ENCODE assay signal across 33 cellular contexts in the genomic region with DNA sequence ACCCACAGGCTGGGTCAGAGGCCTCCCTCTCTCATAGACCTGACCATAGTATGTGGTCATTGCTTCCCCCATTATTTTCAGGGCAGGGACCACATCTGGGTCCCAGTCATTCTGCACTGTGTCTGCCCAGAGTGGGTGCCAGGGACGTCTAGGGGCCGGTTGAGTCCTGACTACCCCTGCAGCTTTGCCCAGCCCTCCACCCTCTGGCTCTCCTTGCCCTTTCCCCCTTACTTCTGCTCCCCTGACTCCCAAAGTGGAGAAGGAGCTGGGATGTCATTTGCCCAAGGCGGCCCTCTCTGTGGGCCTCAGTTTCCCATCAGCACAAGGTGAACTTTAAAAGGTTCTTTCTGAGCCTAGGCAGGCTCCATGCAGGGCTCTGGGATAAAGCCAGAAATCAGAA. TPM values are rescaled to one million over a fixed set of nuclear protein-coding genes. Genes with fewer than 3 reads are reported as not detected.
DNase-seq lines count a peak whose midpoint lies in the region; ATAC-seq, FAIRE-seq and TF ChIP-seq lines count a peak whose summit lies in the region.
"Had no signal": no experiment of that assay in that cellular context is flagged by ENCODE, and none has a peak within 500 bp of the region (broad histone marks: within the 10 kb centered on the region; RNA-seq: fewer than 3 reads in every experiment).

No MANE protein-coding gene starts in this region.

- H3K9me2 ChIP-seq in PC-3 (replicated peaks; ENCODE audit: low read length): no peaks in the 10 kb centered on the region

- H2AK5ac ChIP-seq in H1 (ENCODE audit: low read depth, low read length): no peak overlapping the region

- no peak for FAIRE-seq in H1 (lab: Jason Lieb, UNC)
- FAIRE-seq: A549, endothelial cell of umbilical vein, GM18507, TTC549 had no signal

- no peak overlapping the region for H2BK12ac ChIP-seq in H1 (ENCODE audit: low read depth, low read length)

- H3K56ac ChIP-seq in H1 (replicated peaks; ENCODE audit: insufficient read length, low read depth, low read length): no peak overlapping the region

- H3K79me2 ChIP-seq in PC-3 (ENCODE audit: low read length) (peaks cover 6% of the 10 kb centered on the region), H1 (ENCODE audit: control insufficient read depth in 1 of 2, insufficient read depth in 2 of 2, low read length in 2 of 2) (no peaks in the 10 kb centered on the region)

- H3K9ac ChIP-seq in PC-3 (ENCODE audit: low read length) (no peak overlapping the region), H1 (replicated peaks in 1 of 4; ENCODE audit: extremely low read depth in 1 of 4, low read depth in 3 of 4, low read length in 3 of 4) (no peak overlapping the region)

- no TSS peak for BruUV-seq in PC-3 (replicated peaks; lab: Mats Ljungman, UMichigan)

- 0 out of 2 replicates have a peak overlapping the region, but pooled peaks have one; percentile 7 for H4K8ac ChIP-seq in H1 (ENCODE audit: extremely low read depth, insufficient read depth, low read length)

- intact Hi-C loops in PC-3 (cut with micrococcal nuclease): no loop called here
- intact Hi-C loops in posterior vena cava (cut with DNase I): no loop called here

- H4K91ac ChIP-seq in H1 (replicated peaks; ENCODE audit: insufficient read length, low read length): no peak overlapping the region

- peaks cover 46% of the 10 kb centered on the region for H3K4me1 ChIP-seq in PC-3 (ENCODE audit: insufficient read depth, low read length)
- peaks cover 0 to 5% (median under 1%) of the 10 kb centered on the region in 4 experiments; a peak in 3 of 7 replicates for H3K4me1 ChIP-seq in H1 (replicated peaks in 1 of 4; ENCODE audit: control insufficient read depth in 3 of 4, insufficient read depth in 4 of 4, low read length in 3 of 4)

- H3K9me3 ChIP-seq in PC-3 (ENCODE audit: low read length) (no peaks in the 10 kb centered on the region), H1 (ENCODE audit: insufficient read depth in 2 of 2, low read depth in 1 of 2, low read length in 1 of 2) (no peaks in the 10 kb centered on the region)
- H3K9me3 ChIP-seq: A549, body of pancreas, ovary, stomach, tibial artery had no signal

- no peak overlapping the region for H2BK5ac ChIP-seq in H1 (ENCODE audit: low read depth, low read length)

- no peak overlapping the region for H2BK120ac ChIP-seq in H1 (replicated peaks; ENCODE audit: low read depth, low read length)

- no peak overlapping the region for H3K4me2 ChIP-seq in PC-3 (ENCODE audit: low read length)
- no peak overlapping the region for H3K4me2 ChIP-seq in H1 (ENCODE audit: insufficient read depth in 1 of 2, low read depth in 2 of 2, low read length in 2 of 2)
- H3K4me2 ChIP-seq: A549, smooth muscle cell had no signal

- H3K4ac ChIP-seq in H1 (replicated peaks; ENCODE audit: insufficient read length, low read depth, low read length): no peak overlapping the region

- POLR2A ChIA-PET in PC-3 (lab: Charles Lee; ENCODE audit: unreplicated experiment) (no interaction called here), H1 (lab: Charles Lee; ENCODE audit: partially characterized antibody) (no interaction called here)

- no peak overlapping the region for H4K5ac ChIP-seq in H1 (ENCODE audit: insufficient read length, low read depth, low read length)

- H3F3A ChIP-seq in PC-3 (ENCODE audit: low read length, unreplicated experiment): no peaks in the 10 kb centered on the region

- CTCF ChIA-PET in PC-3 (lab: Charles Lee): no interaction called here
- CTCF ChIA-PET in H1 (lab: Charles Lee; ENCODE audit: partially characterized antibody): interaction anchor here (1.0 to 5.4 kb wide), 4 partner anchors 13 to 133 kb away, joined by 3 to 80 read pairs (median 5); no protein-coding TSS in a partner anchor

- TF ChIP-seq CTCF in PC-3 (conservative IDR thresholded peaks at IDR 0.05; ENCODE audit: low read depth, low read length) (no peak), H1 (IDR thresholded peaks at IDR 0.05; ENCODE audit: control extremely low read depth in 1 of 3, insufficient read depth in 1 of 3, low read depth in 1 of 3, low read length in 3 of 3) (no peak)

- ATAC-seq in PC-3 (no peak), GM19397 (IDR thresholded peaks at IDR 0.05; ENCODE audit: unreplicated experiment) (no peak)
- ATAC-seq: A549; body of pancreas; CD8-positive, alpha-beta T cell had no signal

- H3K27me3 ChIP-seq in PC-3 (ENCODE audit: low read length) (no peaks in the 10 kb centered on the region), H1 (replicated peaks in 1 of 4; ENCODE audit: control insufficient read depth in 3 of 4, extremely low read depth in 1 of 4, insufficient read depth in 3 of 4, low read length in 3 of 4) (peaks cover 2 to 15% (median 11%) of the 10 kb centered on the region in 4 experiments; a peak in 6 of 7 replicates)
- H3K27me3 ChIP-seq: body of pancreas, ovary had no signal

- H2BK15ac ChIP-seq in H1 (ENCODE audit: low read length): no peak overlapping the region

- 83% methylated on average over 3 of the region's 3 CpGs; no CpG with 5 or more reads in 1 of the 2 experiments for WGBS in H1 (ENCODE audit: extremely low coverage in 1 of 2, insufficient coverage in 1 of 2, insufficient read length in 1 of 2, insufficient replicate concordance in 2 of 2, low coverage in 1 of 2, low lambda C conversion rate in 2 of 2, missing lambda C conversion rate in 1 of 2), 2 experiments

- no peak overlapping the region for H3K23ac ChIP-seq in H1 (ENCODE audit: insufficient read length)

- DNase-seq in activated T-cell treated with anti-CD3 and anti-CD28 coated beads, Interleukin-2, amount 50 U/mL, for 48 hours: peak; percentile 10 to 11
- DNase-seq in activated T-cell treated with anti-CD3 and anti-CD28 coated beads for 4 hours (no peak), PC-3 (no peak), H1 (ENCODE audit: low read depth in 1 of 2, low spot score in 2 of 2) (no peak), posterior vena cava (ENCODE audit: low spot score) (peak; percentile 20), Ammon's horn (ENCODE audit: low spot score) (no peak), superior temporal gyrus (ENCODE audit: extremely low spot score) (no peak)
- DNase-seq: activated CD4-positive, CD25-positive, alpha-beta regulatory T cell; activated naive CD4-positive, alpha-beta T cell; AML-193; cerebellar nuclear complex; dorsolateral prefrontal cortex; Karpas-422; mammary epithelial cell; NCI-H2029; NCI-H526; OCI-M1; retina had no signal

- no peak overlapping the region for H2BK20ac ChIP-seq in H1 (ENCODE audit: low read length)

- H3K18ac ChIP-seq in H1 (ENCODE audit: extremely low read depth, low read length): no peak overlapping the region

- no peak for TF ChIP-seq POLR2A in H1 (IDR thresholded peaks at IDR 0.05; ENCODE audit: control extremely low read depth in 1 of 2, low read depth in 2 of 2, low read length in 2 of 2)

- peaks cover 3% of the 10 kb centered on the region; the same call in 1 of the 2 replicates for H3K23me2 ChIP-seq in H1 (ENCODE audit: low read depth, low read length)

- H4K20me1 ChIP-seq in PC-3 (ENCODE audit: low read length) (no peaks in the 10 kb centered on the region), H1 (replicated peaks in 1 of 2; ENCODE audit: control insufficient read depth in 1 of 2, insufficient read depth in 2 of 2, low read length in 2 of 2) (no peaks in the 10 kb centered on the region)

- H3K36me3 ChIP-seq in PC-3 (ENCODE audit: low read depth, low read length): no peaks in the 10 kb centered on the region
- no peaks in the 10 kb centered on the region for H3K36me3 ChIP-seq in H1 (ENCODE audit: control insufficient read depth in 2 of 4, insufficient read depth in 4 of 4, low read length in 3 of 4)
- H3K36me3 ChIP-seq: ovary, stomach, tibial artery had no signal

- H3K14ac ChIP-seq in H1 (ENCODE audit: insufficient read length): no peak overlapping the region

- H3K79me1 ChIP-seq in H1 (ENCODE audit: low read depth, low read length): no peaks in the 10 kb centered on the region

- peak overlapping the region; percentile 75 for H3K27ac ChIP-seq in PC-3 (ENCODE audit: low read length)
- no peak overlapping the region for H3K27ac ChIP-seq in H1 (ENCODE audit: low read depth, low read length)
- H3K27ac ChIP-seq: A549, dorsolateral prefrontal cortex, ovary, SK-N-MC, tibial artery had no signal

- H2AFZ ChIP-seq in PC-3 (ENCODE audit: low read length) (no peak overlapping the region), H1 (ENCODE audit: low read length) (no peak overlapping the region)

- TF ChIP-seq EP300 in H1 (IDR thresholded peaks at IDR 0.05; ENCODE audit: borderline replicate concordance in 1 of 2, low read depth in 2 of 2, low read length in 2 of 2): no peak

- H3K4me3 ChIP-seq in PC-3 (ENCODE audit: low read length): no peak overlapping the region
- H3K4me3 ChIP-seq in H1 (ENCODE audit: extremely low read depth in 1 of 4, insufficient read depth in 2 of 4, low read depth in 3 of 4, low read length in 4 of 4): no peak overlapping the region
- H3K4me3 ChIP-seq: A549, body of pancreas, ovary, SK-N-MC, smooth muscle cell, stomach, tibial artery had no signal

- no peak for TF ChIP-seq RAD21 in H1 (IDR thresholded peaks at IDR 0.05 in 1 of 2, conservative IDR thresholded peaks at IDR 0.05 in 1 of 2; ENCODE audit: low read depth in 2 of 2, low read length in 2 of 2)

RNA-seq across cellular contexts. Expression of a gene that starts 4.3 kb away (rescaled TPM):
- 21.8 and 31.3 TPM in 2 replicates for total RNA-seq in PC-3 (2014; rRNA removed)
- 1.1 and 1.6 TPM in 2 replicates for total RNA-seq in H1 (2021; fragmentation: NEBNext Ultra II Directional; extraction: Animal tissue kit (Norgen Biotek cat#: 25700))
- polyA plus RNA-seq in H1 (2011; rRNA removed): 1.00 and 1.7 TPM in 2 replicates
- 1.4 TPM for polyA plus RNA-seq in H1 (2011; cell fraction: cytosol; rRNA removed)
- polyA plus RNA-seq in H1 (2011; cell fraction: nucleus; rRNA removed): 2.3 TPM
- polyA plus RNA-seq in H1 (2012, experiment 1 of 2): 0.83 to 0.94 TPM (median 0.94 TPM) in 4 replicates
- 0.43 TPM for polyA plus RNA-seq in H1 (2012, experiment 2 of 2)
- 0.83 TPM for polyA plus RNA-seq in H1 (2013, experiment 1 of 2)
- 0.70 TPM for polyA plus RNA-seq in H1 (2013, experiment 2 of 2)
- 0.49 and 0.79 TPM in 2 replicates for polyA minus RNA-seq in H1 (2011; rRNA and poly(A)+ RNA removed)
- 0.66 TPM for polyA minus RNA-seq in H1 (2011; cell fraction: cytosol; rRNA and poly(A)+ RNA removed)
- polyA minus RNA-seq in H1 (2011; cell fraction: nucleus; rRNA and poly(A)+ RNA removed): 0.80 TPM
- total RNA-seq in posterior vena cava: under 1 TPM in 1 of 2 donors, not detected in 1; 0.05 TPM
- total RNA-seq: Daoy, endothelial cell of umbilical vein, glomerular endothelial cell, neural crest cell had no signal
- polyA plus RNA-seq: A549, endothelial cell of umbilical vein had no signal

RNA-seq across cellular contexts. Expression of a gene that starts 41.1 kb away (rescaled TPM):
- 3.5 and 5.0 TPM in 2 replicates for total RNA-seq in PC-3 (2014; rRNA removed)
- 10.0 and 10.4 TPM in 2 replicates for total RNA-seq in H1 (2021; fragmentation: NEBNext Ultra II Directional; extraction: Animal tissue kit (Norgen Biotek cat#: 25700))
- 8.9 and 11.8 TPM in 2 replicates for polyA plus RNA-seq in H1 (2011; rRNA removed)
- 8.8 TPM for polyA plus RNA-seq in H1 (2011; cell fraction: cytosol; rRNA removed)
- 7.3 TPM for polyA plus RNA-seq in H1 (2011; cell fraction: nucleus; rRNA removed)
- polyA plus RNA-seq in H1 (2012, experiment 1 of 2): 9.4 to 12.3 TPM (median 11.0 TPM) in 4 replicates
- polyA plus RNA-seq in H1 (2012, experiment 2 of 2): 14.0 TPM
- polyA plus RNA-seq in H1 (2013, experiment 1 of 2): 6.6 TPM
- polyA plus RNA-seq in H1 (2013, experiment 2 of 2): 6.2 TPM
- polyA minus RNA-seq in H1 (2011; rRNA and poly(A)+ RNA removed): 13.0 and 15.7 TPM in 2 replicates
- 7.8 TPM for polyA minus RNA-seq in H1 (2011; cell fraction: cytosol; rRNA and poly(A)+ RNA removed)
- polyA minus RNA-seq in H1 (2011; cell fraction: nucleus; rRNA and poly(A)+ RNA removed): 7.3 TPM
- 1 to 10 TPM; 2.3 to 2.8 TPM for total RNA-seq in posterior vena cava
- total RNA-seq: CD8-positive, alpha-beta T cell had no signal

Comparison
In these comparisons a context has a peak if more than half of its experiments do, and no peak if none do; other contexts are left out.
1. DNase-seq: peak in activated T-cell treated with anti-CD3 and anti-CD28 coated beads, Interleukin-2, amount 50 U/mL, for 48 hours (2 of 2) and posterior vena cava (single experiment); none in activated T-cell treated with anti-CD3 and anti-CD28 coated beads for 4 hours (single experiment), PC-3 (single experiment), H1 (0 of 2), Ammon's horn (single experiment) and superior temporal gyrus (single experiment).